In the genomic region with DNA sequence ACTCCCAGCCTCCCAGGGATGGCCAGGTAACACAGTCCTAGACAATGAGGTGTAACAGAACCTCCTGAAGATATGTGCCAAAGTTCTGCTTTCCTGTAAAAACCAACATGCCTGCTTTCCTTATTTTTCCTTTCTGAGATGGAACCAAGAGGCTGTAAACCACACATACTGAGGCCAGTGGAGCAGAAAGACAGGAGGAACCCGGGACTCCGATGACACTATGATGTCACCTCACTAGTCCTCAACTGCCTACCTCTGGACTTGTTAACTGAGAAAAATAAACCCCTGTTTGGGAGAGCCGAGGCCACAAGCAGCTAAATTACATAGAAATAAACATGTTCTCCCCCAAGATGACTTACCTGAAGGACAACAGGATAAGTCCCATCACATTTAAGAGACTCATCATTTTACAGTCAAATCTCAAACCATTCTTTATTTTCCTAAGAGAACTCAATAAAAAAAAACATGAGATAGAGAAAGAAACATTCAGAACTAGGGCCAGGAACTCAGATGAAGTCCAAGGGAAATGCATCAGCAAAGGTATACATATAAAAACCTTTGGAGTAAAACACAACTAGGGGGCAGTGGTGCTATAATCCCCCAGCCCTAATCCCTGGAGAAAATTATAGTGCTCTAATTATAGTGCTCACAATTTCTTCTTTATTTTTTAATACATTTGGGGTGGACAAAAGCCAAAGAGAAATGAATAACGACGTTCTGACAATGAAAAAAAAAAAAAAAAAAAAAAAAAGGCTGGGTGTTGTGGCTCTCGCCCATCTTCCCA, we compare ENCODE assay signal across 30 cellular contexts.
DNase-seq lines count a peak whose midpoint lies in the region; ATAC-seq and TF ChIP-seq lines count a peak whose summit lies in the region.
"Had no signal": no experiment of that assay in that cellular context is flagged by ENCODE, and none has a peak within 500 bp of the region (broad histone marks: within the 10 kb centered on the region; RNA-seq: fewer than 3 reads in every experiment).

No MANE protein-coding gene starts in this region.

- no peak for ATAC-seq in PC-3
- no peak for ATAC-seq in HG02852 (IDR thresholded peaks at IDR 0.05; ENCODE audit: unreplicated experiment)
- ATAC-seq: activated T-cell treated with anti-CD3 and anti-CD28 coated beads, Interleukin-2, amount 50 U/mL, for 4 hours; body of pancreas; lower lobe of right lung; mucosa of descending colon; right cardiac atrium had no signal

- H3K36me3 Mint-ChIP-seq in Calu3 (ENCODE audit: insufficient read depth, unreplicated experiment): peaks cover 11% of the 10 kb centered on the region
- peaks cover 58% of the 10 kb centered on the region for H3K36me3 Mint-ChIP-seq in activated CD4-positive, alpha-beta memory T cell treated with anti-CD3 and anti-CD28 coated beads for 36 hours
- peaks cover 55% of the 10 kb centered on the region for H3K36me3 Mint-ChIP-seq in osteocyte (ENCODE audit: unreplicated experiment)

- no peaks in the 10 kb centered on the region for H3K79me2 ChIP-seq in PC-3 (ENCODE audit: low read length)
- H3K79me2 ChIP-seq: parathyroid adenoma had no signal

- H3K9me3 ChIP-seq in A673 (ENCODE audit: low read depth, low read length, poor library complexity, severe bottlenecking) (peaks cover 5% of the 10 kb centered on the region), PC-3 (ENCODE audit: low read length) (no peaks in the 10 kb centered on the region)
- H3K9me3 ChIP-seq: body of pancreas, lower lobe of right lung, mucosa of descending colon had no signal

- intact Hi-C loops in A673 (cut with micrococcal nuclease; ENCODE audit: unreplicated experiment): no loop called here
- intact Hi-C loops in Calu3 (cut with micrococcal nuclease; ENCODE audit: unreplicated experiment): no loop called here
- intact Hi-C loops in PC-3 (cut with micrococcal nuclease): no loop called here
- intact Hi-C loops in activated CD4-positive, alpha-beta memory T cell treated with anti-CD3 and anti-CD28 coated beads for 36 hours (cut with micrococcal nuclease): no loop called here

- no peak overlapping the region for H3K27ac Mint-ChIP-seq in Calu3 (ENCODE audit: unreplicated experiment)
- no peak overlapping the region for H3K27ac Mint-ChIP-seq in activated CD4-positive, alpha-beta memory T cell treated with anti-CD3 and anti-CD28 coated beads for 36 hours
- no peak overlapping the region for H3K27ac Mint-ChIP-seq in osteocyte (ENCODE audit: unreplicated experiment)
- H3K27ac Mint-ChIP-seq: nephron; T-helper 2 cell treated with Interferon-gamma antibody and Interleukin-4, amounts not matched to agents 5 μg/mL and 100 μg/mL, for 36 hours had no signal

- H3K4me3 ChIP-seq in A673 (ENCODE audit: low read depth, low read length, poor library complexity, severe bottlenecking) (no peak overlapping the region), PC-3 (ENCODE audit: low read length) (no peak overlapping the region)
- H3K4me3 ChIP-seq: body of pancreas, GM23248, lower lobe of right lung, mucosa of descending colon, upper lobe of left lung had no signal

- no peaks in the 10 kb centered on the region for H3K9me2 ChIP-seq in PC-3 (replicated peaks; ENCODE audit: low read length)

- H3K27me3 ChIP-seq in A673 (replicated peaks; ENCODE audit: insufficient read depth, low read depth, low read length, poor library complexity): no peaks in the 10 kb centered on the region
- no peaks in the 10 kb centered on the region for H3K27me3 ChIP-seq in PC-3 (ENCODE audit: low read length)
- H3K27me3 ChIP-seq: body of pancreas, upper lobe of left lung had no signal

- H3K27ac ChIP-seq in A673 (ENCODE audit: low read depth, low read length, poor library complexity, severe bottlenecking): no peak overlapping the region
- no peak overlapping the region for H3K27ac ChIP-seq in PC-3 (ENCODE audit: low read length)
- H3K27ac ChIP-seq: body of pancreas, GM23248, HL-60, lower lobe of right lung, parathyroid adenoma, upper lobe of left lung had no signal

- H2AFZ ChIP-seq in PC-3 (ENCODE audit: low read length): no peak overlapping the region
- H2AFZ ChIP-seq: GM23248, parathyroid adenoma had no signal

- H3K4me3 Mint-ChIP-seq in Calu3 (ENCODE audit: low read depth, unreplicated experiment) (no peak overlapping the region), osteocyte (ENCODE audit: unreplicated experiment) (no peak overlapping the region)
- H3K4me3 Mint-ChIP-seq in activated CD4-positive, alpha-beta memory T cell treated with anti-CD3 and anti-CD28 coated beads for 36 hours: no peak overlapping the region
- H3K4me3 Mint-ChIP-seq: activated T-cell treated with anti-CD3 and anti-CD28 coated beads, Interleukin-2, amount 50 U/mL, for 4 hours; nephron; T-helper 2 cell treated with Interferon-gamma antibody and Interleukin-4, amounts not matched to agents 5 μg/mL and 100 μg/mL, for 36 hours had no signal

- no peak overlapping the region for H3K4me2 ChIP-seq in PC-3 (ENCODE audit: low read length)

- no peaks in the 10 kb centered on the region for H3K4me1 Mint-ChIP-seq in Calu3 (ENCODE audit: low read depth, unreplicated experiment)
- H3K4me1 Mint-ChIP-seq in activated CD4-positive, alpha-beta memory T cell treated with anti-CD3 and anti-CD28 coated beads for 36 hours (ENCODE audit: low read depth): peaks cover 8% of the 10 kb centered on the region
- H3K4me1 Mint-ChIP-seq in osteocyte (ENCODE audit: unreplicated experiment): no peaks in the 10 kb centered on the region

- H3K4me1 ChIP-seq in A673 (ENCODE audit: insufficient read depth, low read length, poor library complexity, severe bottlenecking) (no peaks in the 10 kb centered on the region), PC-3 (ENCODE audit: insufficient read depth, low read length) (no peaks in the 10 kb centered on the region)
- H3K4me1 ChIP-seq: body of pancreas, lower lobe of right lung, parathyroid adenoma, upper lobe of left lung had no signal

- CTCF ChIA-PET in A673 (lab: Charles Lee) (no interaction called here), Calu3 (lab: Charles Lee) (interaction anchor here (0.7 kb wide), 1 partner anchor 713 kb away, joined by 4 read pairs; no protein-coding TSS in a partner anchor), PC-3 (lab: Charles Lee) (no interaction called here)
- CTCF ChIA-PET in activated CD4-positive, alpha-beta memory T cell treated with anti-CD3 and anti-CD28 coated beads for 36 hours (lab: Charles Lee): interaction anchor here (0.9 kb wide), 1 partner anchor 48 kb away, joined by 3 read pairs; no protein-coding TSS in a partner anchor

- POLR2A ChIA-PET in A673 (lab: Charles Lee; ENCODE audit: low non-redundant PET) (no interaction called here), PC-3 (lab: Charles Lee; ENCODE audit: unreplicated experiment) (no interaction called here)
- POLR2A ChIA-PET in activated CD4-positive, alpha-beta memory T cell treated with anti-CD3 and anti-CD28 coated beads for 36 hours (lab: Charles Lee): no interaction called here

- H3K27me3 Mint-ChIP-seq in Calu3 (ENCODE audit: unreplicated experiment): no peaks in the 10 kb centered on the region
- H3K27me3 Mint-ChIP-seq in activated CD4-positive, alpha-beta memory T cell treated with anti-CD3 and anti-CD28 coated beads for 36 hours: no peaks in the 10 kb centered on the region
- H3K27me3 Mint-ChIP-seq in osteocyte (ENCODE audit: unreplicated experiment): no peaks in the 10 kb centered on the region
- H3K27me3 Mint-ChIP-seq: CD4-positive, alpha-beta memory T cell had no signal

- H3K9ac ChIP-seq in PC-3 (ENCODE audit: low read length): no peak overlapping the region
- H3K9ac ChIP-seq: GM23248, parathyroid adenoma had no signal

- TF ChIP-seq CTCF in A673 (conservative IDR thresholded peaks at IDR 0.05; ENCODE audit: low read depth, low read length) (peak; percentile 30; the same call in 1 of the 2 replicates), Calu3 (IDR thresholded peaks at IDR 0.05; ENCODE audit: unreplicated experiment) (peak; percentile 21), PC-3 (conservative IDR thresholded peaks at IDR 0.05; ENCODE audit: low read depth, low read length) (peak; percentile 42; the same call in 1 of the 2 replicates), osteocyte (IDR thresholded peaks at IDR 0.05) (no peak)

- no peak for DNase-seq in A673 (ENCODE audit: low spot score)
- no peak for DNase-seq in Calu3
- no peak for DNase-seq in PC-3
- DNase-seq in kidney tubule cell (ENCODE audit: low spot score): peak; percentile 47
- DNase-seq in activated CD4-positive, alpha-beta memory T cell treated with anti-CD3 and anti-CD28 coated beads for 36 hours: no peak
- no peak for DNase-seq in osteocyte (ENCODE audit: extremely low spot score, unreplicated experiment)
- DNase-seq: activated CD4-positive, alpha-beta T cell treated with anti-CD3 and anti-CD28 coated beads for 4 hours; activated T-cell treated with anti-CD3 and anti-CD28 coated beads, Interleukin-2, amount 50 U/mL, for 4 hours; body of pancreas; CD4-positive, alpha-beta memory T cell; DMS 273 treated with DMSO at 0.1 percent for 48 hours; glutamatergic neuron; GM23248; islet precursor cell; Kasumi-1; lower lobe of right lung; mucosa of descending colon; NCI-H1694 treated with DMSO at 0.1 percent for 48 hours; NCI-H226; NCI-H748 treated with DMSO at 0.1 percent for 48 hours; right cardiac atrium; SHP77 treated with DMSO at 0.1 percent for 48 hours; stimulated activated CD4-positive, alpha-beta T cell treated with anti-CD3 and anti-CD28 coated beads, Interleukin-12 subunit alpha, Interleukin-12 subunit beta, amount 100 ng/mL, for 4 hours; stimulated activated CD4-positive, alpha-beta T cell treated with anti-CD3 and anti-CD28 coated beads, Interleukin-4, amount 100 ng/mL, for 1 hour; upper lobe of left lung had no signal

- H3K36me3 ChIP-seq in A673 (ENCODE audit: insufficient read depth, low read length, poor library complexity, severe bottlenecking) (peaks cover 7% of the 10 kb centered on the region), PC-3 (ENCODE audit: low read depth, low read length) (no peaks in the 10 kb centered on the region)

- H3F3A ChIP-seq in PC-3 (ENCODE audit: low read length, unreplicated experiment): no peaks in the 10 kb centered on the region

- no peaks in the 10 kb centered on the region for H3K9me3 Mint-ChIP-seq in Calu3 (ENCODE audit: low read depth, unreplicated experiment)
- peaks cover 6% of the 10 kb centered on the region for H3K9me3 Mint-ChIP-seq in activated CD4-positive, alpha-beta memory T cell treated with anti-CD3 and anti-CD28 coated beads for 36 hours
- peaks cover 8% of the 10 kb centered on the region for H3K9me3 Mint-ChIP-seq in osteocyte (ENCODE audit: unreplicated experiment)
- H3K9me3 Mint-ChIP-seq: activated T-cell treated with anti-CD3 and anti-CD28 coated beads, Interleukin-2, amount 50 U/mL, for 4 hours; T-helper 2 cell treated with Interferon-gamma antibody and Interleukin-4, amounts not matched to agents 5 μg/mL and 100 μg/mL, for 36 hours had no signal

- no TSS peak for BruUV-seq in A673 (replicated peaks; lab: Mats Ljungman, UMichigan)
- no TSS peak for BruUV-seq in Calu3 (replicated peaks; lab: Mats Ljungman, UMichigan)
- no TSS peak for BruUV-seq in PC-3 (replicated peaks; lab: Mats Ljungman, UMichigan)

- no peaks in the 10 kb centered on the region for H4K20me1 ChIP-seq in PC-3 (ENCODE audit: low read length)

Comparison
In these comparisons a context has a peak if more than half of its experiments do, and no peak if none do; other contexts are left out.
1. CTCF ChIA-PET loops: an anchor here in Calu3 (0.7 kb wide) and activated CD4-positive, alpha-beta memory T cell treated with anti-CD3 and anti-CD28 coated beads for 36 hours (0.9 kb wide); none called in A673 and PC-3.